Comparison of ENCODE assay signal across 15 cellular contexts in genomic region chr21:37378700-37379139, GRCh38. TPM values are rescaled to one million over a fixed set of nuclear protein-coding genes. Genes with fewer than 3 reads are reported as not detected.
DNase-seq lines count a peak whose midpoint lies in the region; ATAC-seq and TF ChIP-seq lines count a peak whose summit lies in the region.
"Had no signal": no experiment of that assay in that cellular context is flagged by ENCODE, and none has a peak within 500 bp of the region (broad histone marks: within the 10 kb centered on the region; RNA-seq: fewer than 3 reads in every experiment).

No MANE protein-coding gene starts in this region.

- POLR2A ChIA-PET in CD8-positive, alpha-beta T cell (lab: Charles Lee) = no interaction called here

- H3K4me3 Mint-ChIP-seq in CD8-positive, alpha-beta T cell = peak overlapping the region; percentile 49
- no peak overlapping the region for H3K4me3 Mint-ChIP-seq in HFFc6
- H3K4me3 Mint-ChIP-seq in activated T-helper 17 cell treated with anti-CD3 and anti-CD28 coated beads, Interleukin-2, amount 50 U/mL, for 72 hours = peak overlapping the region; percentile 62
- H3K4me3 Mint-ChIP-seq in natural killer cell treated with Interleukin-12 subunit alpha and Interleukin-12 subunit beta and Interleukin-15 and Interleukin-18, amount 100 ng/mL, for 72 hours = peak overlapping the region; percentile 34
- H3K4me3 Mint-ChIP-seq: activated CD4-positive, alpha-beta T cell treated with anti-CD3 and anti-CD28 coated beads, Interleukin-2, amount 10 ng/mL, durations not matched to agents 7 days and 5 days; stimulated activated naive B cell treated with anti-CD40 and anti-IgM and Interleukin-4, amounts not matched to agents 10 μg/mL and 1 μg/mL and 100 μg/mL, for 72 hours had no signal

- H3K4me1 ChIP-seq in CD8-positive, alpha-beta T cell (ENCODE audit: insufficient read depth, low read length) = peaks cover 85% of the 10 kb centered on the region
- H3K4me1 ChIP-seq in mesendoderm (ENCODE audit: control insufficient read depth, low read depth, low read length) (peaks cover 10% of the 10 kb centered on the region), esophagus squamous epithelium (peaks cover 7 to 98% (median 56%) of the 10 kb centered on the region in 3 donors)

- no peak overlapping the region for H3K4me3 ChIP-seq in CD8-positive, alpha-beta T cell (ENCODE audit: low read depth, low read length)
- no peak overlapping the region for H3K4me3 ChIP-seq in mesendoderm (ENCODE audit: low read length)
- no peak overlapping the region for H3K4me3 ChIP-seq in esophagus squamous epithelium
- H3K4me3 ChIP-seq: heart right ventricle, right lobe of liver had no signal

- no peak overlapping the region for H2BK120ac ChIP-seq in mesendoderm (ENCODE audit: low read depth, low read length)

- no peak overlapping the region for H2AK5ac ChIP-seq in mesendoderm (ENCODE audit: low read length)

- no peak overlapping the region for H3K27ac ChIP-seq in CD8-positive, alpha-beta T cell (ENCODE audit: low read depth, low read length)
- H3K27ac ChIP-seq in mesendoderm (ENCODE audit: low read depth, low read length) = no peak overlapping the region
- H3K27ac ChIP-seq in esophagus squamous epithelium = no peak overlapping the region
- H3K27ac ChIP-seq: right lobe of liver had no signal

- H3K4ac ChIP-seq in mesendoderm (ENCODE audit: low read depth, low read length) = no peak overlapping the region

- H3K4me1 Mint-ChIP-seq in CD8-positive, alpha-beta T cell (ENCODE audit: low read depth) = peaks cover 86% of the 10 kb centered on the region
- H3K4me1 Mint-ChIP-seq in HFFc6 (ENCODE audit: low read depth) = peaks cover 68% of the 10 kb centered on the region
- H3K4me1 Mint-ChIP-seq in activated T-helper 17 cell treated with anti-CD3 and anti-CD28 coated beads, Interleukin-2, amount 50 U/mL, for 72 hours = peaks cover 66% of the 10 kb centered on the region
- H3K4me1 Mint-ChIP-seq in natural killer cell treated with Interleukin-12 subunit alpha and Interleukin-12 subunit beta and Interleukin-15 and Interleukin-18, amount 100 ng/mL, for 72 hours (ENCODE audit: low read depth in 2 of 2) = peaks cover 67 to 75% of the 10 kb centered on the region in 2 donors

- no peaks in the 10 kb centered on the region for H3K9me3 Mint-ChIP-seq in CD8-positive, alpha-beta T cell
- H3K9me3 Mint-ChIP-seq in HFFc6 = peaks cover 4% of the 10 kb centered on the region; the same call in 1 of the 2 replicates
- H3K9me3 Mint-ChIP-seq in activated T-helper 17 cell treated with anti-CD3 and anti-CD28 coated beads, Interleukin-2, amount 50 U/mL, for 72 hours = peaks cover 3% of the 10 kb centered on the region
- H3K9me3 Mint-ChIP-seq in natural killer cell treated with Interleukin-12 subunit alpha and Interleukin-12 subunit beta and Interleukin-15 and Interleukin-18, amount 100 ng/mL, for 72 hours = peaks cover 2% of the 10 kb centered on the region
- H3K9me3 Mint-ChIP-seq: activated CD4-positive, alpha-beta T cell treated with anti-CD3 and anti-CD28 coated beads, Interleukin-2, amount 10 ng/mL, durations not matched to agents 7 days and 5 days had no signal

- no peak overlapping the region for H3K4me2 ChIP-seq in mesendoderm (ENCODE audit: low read length)

- no CpG with 5 or more reads among the region's 3 CpGs for WGBS in mesendoderm (ENCODE audit: extremely low coverage, insufficient coverage, low lambda C conversion rate)
- WGBS in esophagus squamous epithelium, 2 donors = 55 to 66% methylated on average over 3 of the region's 3 CpGs

- no peak overlapping the region for H2BK5ac ChIP-seq in mesendoderm (ENCODE audit: low read length)

- H4K5ac ChIP-seq in mesendoderm (ENCODE audit: low read length) = no peak overlapping the region

- no peak overlapping the region for H3K18ac ChIP-seq in mesendoderm (ENCODE audit: low read length)

- intact Hi-C loops in CD8-positive, alpha-beta T cell (cut with DNase I, micrococcal nuclease) = no loop called here
- intact Hi-C loops in esophagus squamous epithelium (cut with DNase I) = no loop called here

- H3K27me3 Mint-ChIP-seq in CD8-positive, alpha-beta T cell (ENCODE audit: low read depth) = no peaks in the 10 kb centered on the region
- H3K27me3 Mint-ChIP-seq in HFFc6 (ENCODE audit: insufficient read depth) = no peaks in the 10 kb centered on the region; the same call in 1 of the 2 replicates
- H3K27me3 Mint-ChIP-seq in activated T-helper 17 cell treated with anti-CD3 and anti-CD28 coated beads, Interleukin-2, amount 50 U/mL, for 72 hours = no peaks in the 10 kb centered on the region
- no peaks in the 10 kb centered on the region for H3K27me3 Mint-ChIP-seq in natural killer cell treated with Interleukin-12 subunit alpha and Interleukin-12 subunit beta and Interleukin-15 and Interleukin-18, amount 100 ng/mL, for 72 hours
- H3K27me3 Mint-ChIP-seq: activated CD4-positive, alpha-beta T cell treated with anti-CD3 and anti-CD28 coated beads, Interleukin-2, amount 10 ng/mL, durations not matched to agents 7 days and 5 days; stimulated activated naive B cell treated with anti-CD40 and anti-IgM and Interleukin-4, amounts not matched to agents 10 μg/mL and 1 μg/mL and 100 μg/mL, for 72 hours had no signal

- no peak for ATAC-seq in CD8-positive, alpha-beta T cell
- no peak for ATAC-seq in activated T-helper 17 cell treated with anti-CD3 and anti-CD28 coated beads, Interleukin-2, amount 50 U/mL, for 72 hours (replicated peaks)
- ATAC-seq in natural killer cell treated with Interleukin-12 subunit alpha and Interleukin-12 subunit beta and Interleukin-15 and Interleukin-18, amount 100 ng/mL, for 72 hours = no peak
- ATAC-seq: right lobe of liver; stimulated activated naive B cell treated with anti-CD40 and anti-IgM and Interleukin-4, amounts not matched to agents 10 μg/mL and 1 μg/mL and 100 μg/mL, for 72 hours had no signal

- no peak overlapping the region for H3K23ac ChIP-seq in mesendoderm (ENCODE audit: low read length)

- no peak overlapping the region for H2BK15ac ChIP-seq in mesendoderm (replicated peaks; ENCODE audit: low read depth)

- peaks cover 87% of the 10 kb centered on the region for H3K79me2 ChIP-seq in mesendoderm (ENCODE audit: control insufficient read depth, insufficient read depth, low read length)

- no peak overlapping the region for H3K56ac ChIP-seq in mesendoderm (ENCODE audit: low read length)

- CTCF ChIA-PET in CD8-positive, alpha-beta T cell (lab: Charles Lee) = no interaction called here

- H3K9ac ChIP-seq in mesendoderm (ENCODE audit: low read length) = no peak overlapping the region

- peaks cover 16% of the 10 kb centered on the region for H3K36me3 Mint-ChIP-seq in CD8-positive, alpha-beta T cell
- peaks cover 14% of the 10 kb centered on the region for H3K36me3 Mint-ChIP-seq in HFFc6 (ENCODE audit: low read depth)
- H3K36me3 Mint-ChIP-seq in activated T-helper 17 cell treated with anti-CD3 and anti-CD28 coated beads, Interleukin-2, amount 50 U/mL, for 72 hours (ENCODE audit: low read depth) = peaks cover 11% of the 10 kb centered on the region
- H3K36me3 Mint-ChIP-seq in natural killer cell treated with Interleukin-12 subunit alpha and Interleukin-12 subunit beta and Interleukin-15 and Interleukin-18, amount 100 ng/mL, for 72 hours = no peaks in the 10 kb centered on the region

- no peaks in the 10 kb centered on the region for H3K36me3 ChIP-seq in CD8-positive, alpha-beta T cell (ENCODE audit: insufficient read depth, low read length)
- no peaks in the 10 kb centered on the region for H3K36me3 ChIP-seq in mesendoderm (ENCODE audit: control insufficient read depth, insufficient read depth, low read length)
- H3K36me3 ChIP-seq in esophagus squamous epithelium = no peaks in the 10 kb centered on the region
- H3K36me3 ChIP-seq: heart right ventricle, right lobe of liver had no signal

- H3K27me3 ChIP-seq in CD8-positive, alpha-beta T cell (ENCODE audit: insufficient read depth, low read length) = no peaks in the 10 kb centered on the region
- H3K27me3 ChIP-seq in mesendoderm (ENCODE audit: insufficient read depth, low read length, poor library complexity) (no peaks in the 10 kb centered on the region), esophagus squamous epithelium (no peaks in the 10 kb centered on the region)
- H3K27me3 ChIP-seq: heart right ventricle, right lobe of liver had no signal

- DNase-seq in CD8-positive, alpha-beta T cell = no peak
- DNase-seq in HFFc6 (no peak), mesendoderm (no peak), esophagus squamous epithelium (lab: John Stamatoyannopoulos, UW) (no peak), NCI-H187 treated with DMSO at 0.1 percent for 48 hours (lab: John Stamatoyannopoulos, UW) (no peak)
- no peak for DNase-seq in natural killer cell treated with Interleukin-12 subunit alpha and Interleukin-12 subunit beta and Interleukin-15 and Interleukin-18, amount 100 ng/mL, for 72 hours (ENCODE audit: low spot score)
- DNase-seq: activated CD4-positive, alpha-beta T cell treated with anti-CD3 and anti-CD28 coated beads, Interleukin-2, amount 10 ng/mL, durations not matched to agents 7 days and 5 days; Caco-2; heart right ventricle; NCI-H1930; NCI-H526 treated with DMSO at 0.1 percent for 48 hours; right lobe of liver; stimulated activated CD4-positive, alpha-beta T cell treated with anti-CD3 and anti-CD28 coated beads, Interleukin-4, amount 100 ng/mL, for 24 hours; stimulated activated naive B cell treated with anti-CD40 and anti-IgM and Interleukin-4, amounts not matched to agents 10 μg/mL and 1 μg/mL and 100 μg/mL, for 72 hours had no signal

- H3K9me3 ChIP-seq in CD8-positive, alpha-beta T cell (ENCODE audit: low read length) = no peaks in the 10 kb centered on the region
- no peaks in the 10 kb centered on the region for H3K9me3 ChIP-seq in esophagus squamous epithelium
- H3K9me3 ChIP-seq: Caco-2, heart right ventricle, right lobe of liver had no signal

- peaks cover 5% of the 10 kb centered on the region for H3K79me1 ChIP-seq in mesendoderm (ENCODE audit: low read length)

- peak overlapping the region; percentile 46 for H3K27ac Mint-ChIP-seq in CD8-positive, alpha-beta T cell
- peak overlapping the region; percentile 30 for H3K27ac Mint-ChIP-seq in HFFc6
- H3K27ac Mint-ChIP-seq in activated T-helper 17 cell treated with anti-CD3 and anti-CD28 coated beads, Interleukin-2, amount 50 U/mL, for 72 hours = peak overlapping the region; percentile 80
- peak overlapping the region; percentile 15 to 49 for H3K27ac Mint-ChIP-seq in natural killer cell treated with Interleukin-12 subunit alpha and Interleukin-12 subunit beta and Interleukin-15 and Interleukin-18, amount 100 ng/mL, for 72 hours
- H3K27ac Mint-ChIP-seq: activated CD4-positive, alpha-beta T cell treated with anti-CD3 and anti-CD28 coated beads, Interleukin-2, amount 10 ng/mL, durations not matched to agents 7 days and 5 days; stimulated activated naive B cell treated with anti-CD40 and anti-IgM and Interleukin-4, amounts not matched to agents 10 μg/mL and 1 μg/mL and 100 μg/mL, for 72 hours had no signal

- no peak overlapping the region for H4K8ac ChIP-seq in mesendoderm (ENCODE audit: low read depth, low read length)

- no peak for TF ChIP-seq POLR2A in esophagus squamous epithelium (IDR thresholded peaks at IDR 0.05)

- no peak for TF ChIP-seq CTCF in CD8-positive, alpha-beta T cell (IDR thresholded peaks at IDR 0.05)
- TF ChIP-seq CTCF in HFFc6 (IDR thresholded peaks at IDR 0.05) (no peak), esophagus squamous epithelium (IDR thresholded peaks at IDR 0.05) (no peak)

RNA-seq across cellular contexts. Expression of gene DYRK1A, which starts 12.1 kb away (rescaled TPM):
- total RNA-seq in CD8-positive, alpha-beta T cell = 100 to 1,000 TPM; 171 to 195 TPM
- total RNA-seq in HFFc6 (2021; fragmentation: NEBNext Ultra II Directional; extraction: Animal tissue kit (Norgen Biotek cat#: 25700)) = 10 to 100 TPM; 35.8 to 47.3 (median 42.5) TPM
- 10 to 100 TPM; 55.6 to 59.9 TPM for total RNA-seq in activated T-helper 17 cell treated with anti-CD3 and anti-CD28 coated beads, Interleukin-2, amount 50 U/mL, for 72 hours
- 10 to 100 TPM; 83.5 to 90.1 TPM for total RNA-seq in natural killer cell treated with Interleukin-12 subunit alpha and Interleukin-12 subunit beta and Interleukin-15 and Interleukin-18, amount 100 ng/mL, for 72 hours
- polyA plus RNA-seq in mesendoderm (2013, experiment 1 of 2) = 31.9 TPM
- 33.6 TPM for polyA plus RNA-seq in mesendoderm (2013, experiment 2 of 2)
- 10 to 100 TPM; 37.8 to 61.0 (median 45.4) TPM for total RNA-seq in esophagus squamous epithelium

Comparison
In these comparisons a context has a peak if more than half of its experiments do, and no peak if none do; other contexts are left out.
1. H3K27ac Mint-ChIP-seq: peak in every context shown above with its lines; median percentile 80 in activated T-helper 17 cell treated with anti-CD3 and anti-CD28 coated beads, Interleukin-2, amount 50 U/mL, for 72 hours; 46 in CD8-positive, alpha-beta T cell; 32 in natural killer cell treated with Interleukin-12 subunit alpha and Interleukin-12 subunit beta and Interleukin-15 and Interleukin-18, amount 100 ng/mL, for 72 hours; 30 in HFFc6.